In genomic region chr2:86225581-86225980, GRCh38 we compare ENCODE assay signal across 8 cellular contexts. TPM values are rescaled to one million over a fixed set of nuclear protein-coding genes. Genes with fewer than 3 reads are reported as not detected.
DNase-seq lines count a peak whose midpoint lies in the region; ATAC-seq and TF ChIP-seq lines count a peak whose summit lies in the region.

No MANE protein-coding gene starts in this region.

- POLR2A ChIA-PET in SK-N-SH (lab: Yijun Ruan, JAX): no interaction called here

- H3K79me2 ChIP-seq in SK-N-SH (ENCODE audit: insufficient read depth): no peaks in the 10 kb centered on the region

- H3K9me3 ChIP-seq in SK-N-SH: no peaks in the 10 kb centered on the region

- H2AFZ ChIP-seq in SK-N-SH (ENCODE audit: low read depth): no peak overlapping the region

- H3K27me3 ChIP-seq in SK-N-SH (ENCODE audit: insufficient read depth): no peaks in the 10 kb centered on the region

- CTCF ChIA-PET in SK-N-SH (lab: Yijun Ruan, JAX): interaction anchor here (6.4 kb wide), 1 partner anchor 144 kb away, joined by 150 read pairs; no protein-coding TSS in a partner anchor

- 87% methylated on average over 5 of the region's 6 CpGs for WGBS in SK-N-SH (ENCODE audit: low lambda C conversion rate)

- TF ChIP-seq RAD21 in SK-N-SH (IDR thresholded peaks at IDR 0.05; ENCODE audit: low read length): no peak

- H3K27ac ChIP-seq in SK-N-SH (ENCODE audit: low read depth in 2 of 2, low read length in 1 of 2): no peak overlapping the region

- no peak overlapping the region for H3K4me3 ChIP-seq in foreskin fibroblast (ENCODE audit: low read depth in 1 of 2, low read length in 2 of 2)
- no peak overlapping the region for H3K4me3 ChIP-seq in SK-N-SH (ENCODE audit: low read depth in 2 of 2, low read length in 1 of 2)

- H3K4me1 ChIP-seq in SK-N-SH (ENCODE audit: control insufficient read depth in 1 of 2, insufficient read depth in 2 of 2, low read depth in 1 of 2, low read length in 1 of 2): peaks cover 6 to 27% of the 10 kb centered on the region in 2 experiments; a peak in 2 of 4 replicates

- no peaks in the 10 kb centered on the region for H3K36me3 ChIP-seq in SK-N-SH (replicated peaks in 1 of 2; ENCODE audit: control insufficient read depth in 1 of 2, insufficient read depth in 2 of 2, low read length in 1 of 2)

- TF ChIP-seq CTCF in foreskin fibroblast (IDR thresholded peaks at IDR 0.05; ENCODE audit: low read depth, low read length) (no peak), SK-N-SH (IDR thresholded peaks at IDR 0.05) (no peak)

- H3K4me2 ChIP-seq in SK-N-SH: no peak overlapping the region

- H4K20me1 ChIP-seq in SK-N-SH (ENCODE audit: insufficient read depth): no peaks in the 10 kb centered on the region

- peak; percentile 51 for ATAC-seq in GM18519 (IDR thresholded peaks at IDR 0.05; ENCODE audit: low FRiP score, unreplicated experiment)
- peak; percentile 73 for ATAC-seq in HG03108 (IDR thresholded peaks at IDR 0.05; ENCODE audit: unreplicated experiment)

- no peak overlapping the region for H3K9ac ChIP-seq in SK-N-SH

- H3K9me2 ChIP-seq in SK-N-SH: no peaks in the 10 kb centered on the region

- DNase-seq in activated CD4-positive, alpha-beta T cell treated with anti-CD3 and anti-CD28 coated beads, Interleukin-2, amount 50 U/mL, for 1 hour: peak; percentile 20
- peak; percentile 31 to 63 for DNase-seq in foreskin fibroblast
- DNase-seq in stimulated activated CD4-positive, alpha-beta T cell treated with anti-CD3 and anti-CD28 coated beads, Interleukin-15, amount 100 ng/mL, for 1 hour (ENCODE audit: low read depth in 1 of 2, low spot score in 1 of 2): peak; percentile 15 to 38
- DNase-seq in NCI-H446 (lab: John Stamatoyannopoulos, UW): no peak
- no peak for DNase-seq in NCI-H748 treated with DMSO at 0.1 percent for 48 hours (lab: John Stamatoyannopoulos, UW)
- DNase-seq in SK-N-SH: no peak

- H3F3A ChIP-seq in SK-N-SH (replicated peaks; ENCODE audit: insufficient read depth): no peaks in the 10 kb centered on the region

- no peak for TF ChIP-seq EP300 in SK-N-SH (IDR thresholded peaks at IDR 0.05; ENCODE audit: borderline replicate concordance in 1 of 2, low read depth in 1 of 2, low read length in 1 of 2)

TF ChIP-seq in SK-N-SH, 30 proteins besides CTCF, POLR2A, EP300 and RAD21:
- no peak for TF ChIP-seq MXI1 (IDR thresholded peaks at IDR 0.05; ENCODE audit: low read depth, low read length)
- no peak for TF ChIP-seq YY1 (IDR thresholded peaks at IDR 0.05; ENCODE audit: low read depth)
- TF ChIP-seq TCF12 (IDR thresholded peaks at IDR 0.05): no peak
- TF ChIP-seq TEAD4 (IDR thresholded peaks at IDR 0.05; ENCODE audit: borderline replicate concordance, insufficient read depth): no peak
- no peak for TF ChIP-seq FOSL2 (IDR thresholded peaks at IDR 0.05; ENCODE audit: borderline replicate concordance, low read depth)
- TF ChIP-seq MEF2A (IDR thresholded peaks at IDR 0.05; ENCODE audit: borderline replicate concordance, low read depth): no peak
- TF ChIP-seq RXRA (IDR thresholded peaks at IDR 0.05; ENCODE audit: borderline replicate concordance, low read depth): no peak

RNA-seq across cellular contexts. Expression of gene MRPL35, which starts 26.3 kb away (rescaled TPM):
- polyA plus RNA-seq in SK-N-SH (2012; rRNA removed): 33.0 and 36.6 TPM in 2 replicates
- 30.0 and 35.2 TPM in 2 replicates for polyA plus RNA-seq in SK-N-SH (2012; cell fraction: cytosol; rRNA removed)
- 15.0 and 25.6 TPM in 2 replicates for polyA plus RNA-seq in SK-N-SH (2012; cell fraction: nucleus; rRNA removed)

RNA-seq across cellular contexts. Expression of gene IMMT, which starts 30.3 kb away (rescaled TPM):
- polyA plus RNA-seq in SK-N-SH (2012; rRNA removed): 36.3 and 48.5 TPM in 2 replicates
- polyA plus RNA-seq in SK-N-SH (2012; cell fraction: cytosol; rRNA removed): 48.3 and 51.1 TPM in 2 replicates
- 30.2 and 52.0 TPM in 2 replicates for polyA plus RNA-seq in SK-N-SH (2012; cell fraction: nucleus; rRNA removed)

Comparison
In these comparisons a context has a peak if more than half of its experiments do, and no peak if none do; other contexts are left out.
1. DNase-seq: peak in activated CD4-positive, alpha-beta T cell treated with anti-CD3 and anti-CD28 coated beads, Interleukin-2, amount 50 U/mL, for 1 hour (single experiment), foreskin fibroblast (2 of 2) and stimulated activated CD4-positive, alpha-beta T cell treated with anti-CD3 and anti-CD28 coated beads, Interleukin-15, amount 100 ng/mL, for 1 hour (2 of 2); none in NCI-H446 (0 of 2), NCI-H748 treated with DMSO at 0.1 percent for 48 hours (single experiment) and SK-N-SH (single experiment).